8 cellular contexts compared by ENCODE assay signal in genomic region chr14:89955418-89956293, GRCh38. TPM values are rescaled to one million over a fixed set of nuclear protein-coding genes. Genes with fewer than 3 reads are reported as not detected.
A peak's percentile ranks its signal among the peaks of the same experiment; 100 is the strongest.
DNase-seq lines count a peak whose midpoint lies in the region; TF ChIP-seq lines count a peak whose summit lies in the region.

TDP1 (plus strand) TSS chr14:89955927; CDS start chr14:89963115, 7,188 bp downstream.

- H3K9me3 ChIP-seq in SK-N-MC (ENCODE audit: low read depth, low read length), result no peaks in the 10 kb centered on the region

- H3K27me3 Mint-ChIP-seq in HFFc6 (ENCODE audit: insufficient read depth), result peaks cover 2% of the 10 kb centered on the region; the same call in 1 of the 2 replicates

- peak within 1 kb of the TSS; percentile 92 for H3K4me3 Mint-ChIP-seq in HFFc6

- DNase-seq in GM04504 (ENCODE audit: low read depth) (peak; percentile 89), HFFc6 (peak; percentile 93), NB4 (ENCODE audit: low read depth) (peak; percentile 96), SK-N-MC (ENCODE audit: low read depth, low spot score) (peak; percentile 57), germinal center (ENCODE audit: low spot score) (peak; percentile 96), occipital lobe (lab: John Stamatoyannopoulos, UW) (peak; percentile 98)
- peak; percentile 98 for DNase-seq in activated naive CD4-positive, alpha-beta T cell treated with anti-CD3 and anti-CD28 coated beads, Interleukin-2, amount 50 U/mL, for 16 hours

- TF ChIP-seq CTCF in HFFc6 (IDR thresholded peaks at IDR 0.05) (no peak; the same call in 1 of the 2 replicates), NB4 (IDR thresholded peaks at IDR 0.05; ENCODE audit: low read depth, low read length) (no peak)

- H3K9me3 Mint-ChIP-seq in HFFc6, result no peaks in the 10 kb centered on the region

- peaks cover 48% of the 10 kb centered on the region for H3K4me1 Mint-ChIP-seq in HFFc6 (ENCODE audit: low read depth)

- H3K9ac ChIP-seq in SK-N-MC (ENCODE audit: insufficient read length), result peak within 1 kb of the TSS; percentile 92

- H3K27ac Mint-ChIP-seq in HFFc6, result peak within 1 kb of the TSS; percentile 97

- peak within 1 kb of the TSS; percentile 37; the same call in 1 of the 2 replicates for H3K27ac ChIP-seq in SK-N-MC
- H3K27ac ChIP-seq in temporal lobe (ENCODE audit: low read depth, low read length), result peak within 1 kb of the TSS; percentile 59

- peaks cover 28% of the 10 kb centered on the region for H3K36me3 Mint-ChIP-seq in HFFc6 (ENCODE audit: low read depth)

- peak; percentile 86 for TF ChIP-seq POLR2A in NB4 (IDR thresholded peaks at IDR 0.05; ENCODE audit: extremely low read depth, insufficient read length)

- H3K4me3 ChIP-seq in NB4 (ENCODE audit: low read depth, low read length) (peak within 1 kb of the TSS; percentile 72), SK-N-MC (peak within 1 kb of the TSS; percentile 98)

- H3K36me3 ChIP-seq in SK-N-MC (ENCODE audit: insufficient read depth, low read length), result peaks cover 19% of the 10 kb centered on the region

RNA-seq across cellular contexts. Expression of gene TDP1, which starts in this region (rescaled TPM):
- 10 to 100 TPM; 20.3 to 28.3 (median 23.3) TPM for total RNA-seq in HFFc6 (2021; fragmentation: NEBNext Ultra II Directional; extraction: Animal tissue kit (Norgen Biotek cat#: 25700))
- total RNA-seq in occipital lobe, result 23.7 TPM
- total RNA-seq in temporal lobe, result 26.8 TPM

Comparison
In these comparisons a context has a peak if more than half of its experiments do, and no peak if none do; other contexts are left out.
1. Peak in every context shown above with its lines: DNase-seq, H3K4me3 ChIP-seq and H3K27ac ChIP-seq.